In the genomic region with DNA sequence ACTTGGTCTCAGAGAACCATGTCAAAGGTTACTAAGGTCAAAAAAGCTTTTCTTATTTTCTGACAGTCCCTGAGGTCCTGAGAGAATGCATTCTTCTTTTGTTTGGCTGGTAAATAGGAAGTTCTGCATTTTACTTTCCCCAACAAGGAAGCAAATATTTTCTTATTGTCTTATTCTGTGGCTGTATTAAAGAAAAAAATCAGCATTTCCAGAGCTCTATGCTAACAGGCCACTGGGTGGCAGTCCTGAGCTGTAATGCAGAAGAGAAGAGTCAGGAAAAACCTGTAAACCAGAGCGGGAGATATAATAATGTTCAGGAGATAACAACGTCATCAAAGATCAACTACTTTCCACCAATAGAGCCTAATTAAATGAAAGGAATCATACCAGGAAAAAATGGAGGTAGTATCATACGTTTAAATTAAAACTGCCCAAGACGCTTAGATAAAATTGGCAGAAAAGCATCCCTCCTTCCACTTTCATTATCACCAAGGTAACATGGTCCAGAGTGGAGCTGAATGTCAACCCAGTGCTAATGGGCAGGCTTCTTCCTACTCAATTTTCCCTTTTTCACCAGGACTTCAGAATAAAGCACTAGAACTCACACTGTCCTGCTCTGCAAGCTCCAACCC, we compare ENCODE assay signal across 8 cellular contexts. TPM values are rescaled to one million over a fixed set of nuclear protein-coding genes. Genes with fewer than 3 reads are reported as not detected.
DNase-seq lines count a peak whose midpoint lies in the region; ATAC-seq and TF ChIP-seq lines count a peak whose summit lies in the region.

No MANE protein-coding gene starts in this region.

- no peaks in the 10 kb centered on the region for H4K20me1 ChIP-seq in osteoblast (ENCODE audit: insufficient read depth, low read length)

- H3K9me3 ChIP-seq in osteoblast (ENCODE audit: low read depth, low read length) (no peaks in the 10 kb centered on the region), testis (no peaks in the 10 kb centered on the region)

- intact Hi-C loops in testis (cut with DNase I; ENCODE audit: low total_unique reads), result no loop called here

- peak; percentile 90 for TF ChIP-seq CTCF in LNCaP clone FGC (IDR thresholded peaks at IDR 0.05; ENCODE audit: control insufficient read depth, extremely low read depth, insufficient read depth)
- peak; percentile 95 for TF ChIP-seq CTCF in osteoblast (IDR thresholded peaks at IDR 0.05; ENCODE audit: extremely low read depth, low read depth, low read length)
- TF ChIP-seq CTCF in testis (IDR thresholded peaks at IDR 0.05), result peak; percentile 72 to 86 (median 81)

- H3K27ac ChIP-seq in osteoblast (ENCODE audit: low read depth, low read length), result peak overlapping the region; percentile 23
- H3K27ac ChIP-seq in testis, result no peak overlapping the region

- no peak for TF ChIP-seq POLR2A in testis (IDR thresholded peaks at IDR 0.05)

- no peaks in the 10 kb centered on the region for H3K79me2 ChIP-seq in osteoblast (ENCODE audit: insufficient read depth, low read length)

- H3K4me1 ChIP-seq in osteoblast (ENCODE audit: insufficient read depth, low read length), result peaks cover 9% of the 10 kb centered on the region
- H3K4me1 ChIP-seq in testis, result peaks cover 7% of the 10 kb centered on the region

- H3K36me3 ChIP-seq in osteoblast (ENCODE audit: insufficient read depth, low read length), result no peaks in the 10 kb centered on the region
- H3K36me3 ChIP-seq in testis (ENCODE audit: low read depth, missing control alignments), result no peaks in the 10 kb centered on the region

- DNase-seq in GF-D8 (lab: John Stamatoyannopoulos, UW) (peak; percentile 2), LNCaP clone FGC (ENCODE audit: low read depth) (peak; percentile 47), RPMI8226 (peak; percentile 76), fibroblast of the conjunctiva (ENCODE audit: low read depth) (peak; percentile 63), osteoblast (ENCODE audit: insufficient read length, low spot score, missing footprints) (no peak), testis (peak; percentile 67)
- peak; percentile 24 to 26 for DNase-seq in activated T-helper 1 cell treated with anti-CD3 and anti-CD28 coated beads, Interleukin-2, amount 50 U/mL, for 16 hours (ENCODE audit: low read depth in 1 of 2, low spot score in 1 of 2)

- H3K4me3 ChIP-seq in LNCaP clone FGC (ENCODE audit: low read depth, low read length), result no peak overlapping the region
- peak overlapping the region; percentile 65 for H3K4me3 ChIP-seq in osteoblast (ENCODE audit: insufficient read depth, low read length)
- no peak overlapping the region for H3K4me3 ChIP-seq in testis

- H2AFZ ChIP-seq in osteoblast (ENCODE audit: low read length), result peak overlapping the region; percentile 76

- H3K27me3 ChIP-seq in osteoblast (ENCODE audit: insufficient read depth, low read length), result no peaks in the 10 kb centered on the region
- no peaks in the 10 kb centered on the region for H3K27me3 ChIP-seq in testis

- peak overlapping the region; percentile 90 for H3K4me2 ChIP-seq in osteoblast (ENCODE audit: insufficient read depth, low read length)

- ATAC-seq in HG03039 (IDR thresholded peaks at IDR 0.05; ENCODE audit: unreplicated experiment), result no peak

- 9 to 10% methylated on average over 4 of the region's 4 CpGs for WGBS in testis, 2 donors

RNA-seq across cellular contexts. Expression of a gene that starts 55.6 kb away (rescaled TPM):
- total RNA-seq in osteoblast, result 24.5 and 25.7 TPM in 2 replicates
- 100 to 1,000 TPM; 108 to 120 TPM for total RNA-seq in testis
- polyA plus RNA-seq in testis (ENCODE audit: insufficient read depth, low read depth, low replicate concordance), result 39.4 TPM
